Comparison of ENCODE assay signal across 33 cellular contexts in genomic region chrX:154470434-154470833, GRCh38. TPM values are rescaled to one million over a fixed set of nuclear protein-coding genes. Genes with fewer than 3 reads are reported as not detected.
DNase-seq lines count a peak whose midpoint lies in the region; ATAC-seq and TF ChIP-seq lines count a peak whose summit lies in the region.
"Had no signal": no experiment of that assay in that cellular context is flagged by ENCODE, and none has a peak within 500 bp of the region (broad histone marks: within the 10 kb centered on the region; RNA-seq: fewer than 3 reads in every experiment).

No MANE protein-coding gene starts in this region.

- ATAC-seq in natural killer cell treated with Interleukin-12 subunit alpha and Interleukin-12 subunit beta and Interleukin-15 and Interleukin-18, amount 100 ng/mL, for 72 hours, result no peak
- no peak for ATAC-seq in natural killer cell
- ATAC-seq: A549; CD8-positive, alpha-beta T cell had no signal

- H3K9me3 ChIP-seq in spleen, result no peaks in the 10 kb centered on the region
- H3K9me3 ChIP-seq: A549, BE2C, Caco-2 had no signal

- H3K4me3 ChIP-seq in spleen, result no peak overlapping the region
- H3K4me3 ChIP-seq: A549; BLaER1; BLaER1 treated with 17β-estradiol and CSF1 and Interleukin-3, amounts not matched to agents 10 nM and 100 nM had no signal

- peaks cover 0 to 80% (median 43%) of the 10 kb centered on the region in 6 donors for H3K36me3 ChIP-seq in spleen
- H3K36me3 ChIP-seq: BE2C had no signal

- no peak overlapping the region for H3K4me3 Mint-ChIP-seq in natural killer cell treated with Interleukin-12 subunit alpha and Interleukin-12 subunit beta and Interleukin-15 and Interleukin-18, amount 100 ng/mL, for 72 hours
- H3K4me3 Mint-ChIP-seq in natural killer cell, result no peak overlapping the region
- H3K4me3 Mint-ChIP-seq: B cell; CD14-positive monocyte; CD4-positive, alpha-beta memory T cell; CD4-positive, alpha-beta T cell; CD4-positive, CD25-positive, alpha-beta regulatory T cell; CD8-positive, alpha-beta memory T cell; CD8-positive, alpha-beta T cell had no signal

- no peak overlapping the region for H3K27ac Mint-ChIP-seq in natural killer cell treated with Interleukin-12 subunit alpha and Interleukin-12 subunit beta and Interleukin-15 and Interleukin-18, amount 100 ng/mL, for 72 hours
- H3K27ac Mint-ChIP-seq in natural killer cell, result no peak overlapping the region
- H3K27ac Mint-ChIP-seq: B cell; CD4-positive, alpha-beta T cell; CD4-positive, CD25-positive, alpha-beta regulatory T cell; CD8-positive, alpha-beta T cell had no signal

- no peaks in the 10 kb centered on the region for H3K4me1 ChIP-seq in spleen
- H3K4me1 ChIP-seq: A549, BE2C, BLaER1, Caco-2 had no signal

- H3K27me3 ChIP-seq in spleen (replicated peaks in 1 of 7), result no peaks in the 10 kb centered on the region
- H3K27me3 ChIP-seq: BE2C, BLaER1 had no signal

- no peaks in the 10 kb centered on the region for H3K36me3 Mint-ChIP-seq in natural killer cell treated with Interleukin-12 subunit alpha and Interleukin-12 subunit beta and Interleukin-15 and Interleukin-18, amount 100 ng/mL, for 72 hours
- no peaks in the 10 kb centered on the region for H3K36me3 Mint-ChIP-seq in natural killer cell
- H3K36me3 Mint-ChIP-seq: CD14-positive monocyte; CD4-positive, CD25-positive, alpha-beta regulatory T cell had no signal

- H3K4me1 Mint-ChIP-seq in natural killer cell treated with Interleukin-12 subunit alpha and Interleukin-12 subunit beta and Interleukin-15 and Interleukin-18, amount 100 ng/mL, for 72 hours (ENCODE audit: low read depth in 2 of 2), result peaks cover 0 to 3% of the 10 kb centered on the region in 2 donors
- no peaks in the 10 kb centered on the region for H3K4me1 Mint-ChIP-seq in natural killer cell
- H3K4me1 Mint-ChIP-seq: B cell; CD14-positive monocyte; CD4-positive, CD25-positive, alpha-beta regulatory T cell; CD8-positive, alpha-beta memory T cell had no signal

- WGBS in spleen, 5 donors, result 92 to 96% (median 94%) methylated on average over 10 to 14 of the region's 14 CpGs

- no peak for TF ChIP-seq CTCF in natural killer cell (IDR thresholded peaks at IDR 0.05)
- no peak for TF ChIP-seq CTCF in spleen (IDR thresholded peaks at IDR 0.05 in 8 of 11, conservative IDR thresholded peaks at IDR 0.05 in 3 of 11)

- no peak for TF ChIP-seq POLR2A in spleen (IDR thresholded peaks at IDR 0.05)

- no peak overlapping the region for H3K27ac ChIP-seq in spleen
- H3K27ac ChIP-seq: 22Rv1; A549; BLaER1; BLaER1 treated with 17β-estradiol and CSF1 and Interleukin-3, amounts not matched to agents 10 nM and 100 nM; C4-2B had no signal

- intact Hi-C loops in natural killer cell (cut with micrococcal nuclease) (no loop called here), posterior vena cava (cut with DNase I) (no loop called here), spleen (cut with DNase I; ENCODE audit: low total_unique reads) (no loop called here)

- no peaks in the 10 kb centered on the region for H3K27me3 Mint-ChIP-seq in natural killer cell treated with Interleukin-12 subunit alpha and Interleukin-12 subunit beta and Interleukin-15 and Interleukin-18, amount 100 ng/mL, for 72 hours
- H3K27me3 Mint-ChIP-seq in natural killer cell (ENCODE audit: low read depth in 2 of 2), result no peaks in the 10 kb centered on the region
- H3K27me3 Mint-ChIP-seq: B cell; CD4-positive, alpha-beta memory T cell; CD4-positive, alpha-beta T cell; CD4-positive, CD25-positive, alpha-beta regulatory T cell had no signal

- DNase-seq in natural killer cell treated with Interleukin-12 subunit alpha and Interleukin-12 subunit beta and Interleukin-15 and Interleukin-18, amount 100 ng/mL, for 72 hours (ENCODE audit: low spot score), result peak; percentile 55
- no peak for DNase-seq in natural killer cell
- DNase-seq in posterior vena cava (ENCODE audit: low spot score), result peak; percentile 77
- peak; percentile 67 for DNase-seq in spleen
- no peak for DNase-seq in NCI-H526 (lab: John Stamatoyannopoulos, UW)
- no peak for DNase-seq in midbrain (lab: John Stamatoyannopoulos, UW)
- DNase-seq: 8988T; ACHN; AML-193; BE2C; C1 segment of cervical spinal cord; Caco-2; Calu3; CD4-positive, alpha-beta memory T cell; CD4-positive, alpha-beta T cell; CD4-positive, CD25-positive, alpha-beta regulatory T cell; CD8-positive, alpha-beta memory T cell; CD8-positive, alpha-beta T cell; COR-L47; DMS 273 treated with DMSO at 0.1 percent for 48 hours; DMS153; DMS53; DMS79; DMS79 treated with DMSO at 0.1 percent for 48 hours; DND-41; EL had no signal

- H3K9me3 Mint-ChIP-seq in natural killer cell treated with Interleukin-12 subunit alpha and Interleukin-12 subunit beta and Interleukin-15 and Interleukin-18, amount 100 ng/mL, for 72 hours, result no peaks in the 10 kb centered on the region
- no peaks in the 10 kb centered on the region for H3K9me3 Mint-ChIP-seq in natural killer cell
- H3K9me3 Mint-ChIP-seq: CD4-positive, alpha-beta memory T cell; CD4-positive, alpha-beta T cell; CD8-positive, alpha-beta memory T cell; CD8-positive, alpha-beta T cell had no signal

RNA-seq across cellular contexts. Expression of gene LAGE3, which starts 8.6 kb away (rescaled TPM):
- total RNA-seq in natural killer cell treated with Interleukin-12 subunit alpha and Interleukin-12 subunit beta and Interleukin-15 and Interleukin-18, amount 100 ng/mL, for 72 hours, result 10 to 100 TPM; 29.4 to 48.5 TPM
- total RNA-seq in natural killer cell (10 to 100 TPM; 10.8 to 12.5 (median 10.9) TPM), posterior vena cava (10 to 100 TPM; 10.2 to 15.0 TPM), spleen (10 to 100 TPM; 11.8 to 25.2 (median 16.7) TPM)
- 10 to 100 TPM; 15.0 to 27.7 (median 27.3) TPM for polyA plus RNA-seq in spleen

RNA-seq across cellular contexts. Expression of gene PLXNA3, which starts 12.4 kb away (rescaled TPM):
- 10 to 100 TPM; 52.4 to 61.3 TPM for total RNA-seq in natural killer cell treated with Interleukin-12 subunit alpha and Interleukin-12 subunit beta and Interleukin-15 and Interleukin-18, amount 100 ng/mL, for 72 hours
- 10 to 100 TPM; 20.8 to 34.3 (median 32.2) TPM for total RNA-seq in natural killer cell
- total RNA-seq in posterior vena cava, result 10 to 100 TPM; 23.7 to 31.1 TPM
- 10 to 100 TPM in 6 of 7 donors, 1 to 10 TPM in 1; 9.1 to 46.8 (median 27.2) TPM for total RNA-seq in spleen
- 10 to 100 TPM in 1 of 3 donors, 1 to 10 TPM in 2; 2.5 to 11.6 (median 4.1) TPM for polyA plus RNA-seq in spleen

RNA-seq across cellular contexts. Expression of gene UBL4A, which starts 16.0 kb away (rescaled TPM):
- total RNA-seq in natural killer cell treated with Interleukin-12 subunit alpha and Interleukin-12 subunit beta and Interleukin-15 and Interleukin-18, amount 100 ng/mL, for 72 hours, result 10 to 100 TPM; 39.6 to 65.6 TPM
- total RNA-seq in natural killer cell (10 to 100 TPM; 11.7 to 22.4 (median 17.6) TPM), posterior vena cava (10 to 100 TPM; 30.1 TPM), spleen (10 to 100 TPM; 18.6 to 36.3 (median 23.1) TPM)
- 10 to 100 TPM; 13.4 to 27.1 (median 20.6) TPM for polyA plus RNA-seq in spleen

RNA-seq across cellular contexts. Expression of gene SLC10A3, which starts 20.0 kb away (rescaled TPM):
- 10 to 100 TPM; 22.1 to 30.7 TPM for total RNA-seq in natural killer cell treated with Interleukin-12 subunit alpha and Interleukin-12 subunit beta and Interleukin-15 and Interleukin-18, amount 100 ng/mL, for 72 hours
- total RNA-seq in natural killer cell (10 to 100 TPM; 26.5 to 42.1 (median 31.8) TPM), posterior vena cava (10 to 100 TPM; 27.4 to 31.3 TPM), spleen (10 to 100 TPM; 15.9 to 21.8 (median 17.4) TPM)
- 10 to 100 TPM; 11.0 to 17.0 (median 14.1) TPM for polyA plus RNA-seq in spleen

RNA-seq across cellular contexts. Expression of gene FAM50A, which starts 26.5 kb away (rescaled TPM):
- 100 to 1,000 TPM in 1 of 2 donors, 10 to 100 TPM in 1; 75.2 to 108 TPM for total RNA-seq in natural killer cell treated with Interleukin-12 subunit alpha and Interleukin-12 subunit beta and Interleukin-15 and Interleukin-18, amount 100 ng/mL, for 72 hours
- total RNA-seq in natural killer cell, result 10 to 100 TPM; 48.9 to 63.2 (median 54.1) TPM
- 10 to 100 TPM; 52.7 to 63.3 TPM for total RNA-seq in posterior vena cava
- 10 to 100 TPM; 30.3 to 53.9 (median 45.5) TPM for total RNA-seq in spleen
- polyA plus RNA-seq in spleen, result 100 to 1,000 TPM in 1 of 3 donors, 10 to 100 TPM in 2; 65.7 to 123 (median 99.4) TPM

Comparison
In these comparisons a context has a peak if more than half of its experiments do, and no peak if none do; other contexts are left out.
1. DNase-seq: peak in natural killer cell treated with Interleukin-12 subunit alpha and Interleukin-12 subunit beta and Interleukin-15 and Interleukin-18, amount 100 ng/mL, for 72 hours (single experiment), posterior vena cava (single experiment) and spleen (single experiment); none in natural killer cell (single experiment), NCI-H526 (0 of 2) and midbrain (single experiment).